Comparison of ENCODE assay signal across 8 cellular contexts in genomic region chr10:62080905-62081304, GRCh38.
A peak's percentile ranks its signal among the peaks of the same experiment; 100 is the strongest.
DNase-seq lines count a peak whose midpoint lies in the region; ATAC-seq and TF ChIP-seq lines count a peak whose summit lies in the region.
"Had no signal": no experiment of that assay in that cellular context is flagged by ENCODE, and none has a peak within 500 bp of the region (broad histone marks: within the 10 kb centered on the region; RNA-seq: fewer than 3 reads in every experiment).

No MANE protein-coding gene starts in this region.

- no peak for TF ChIP-seq POLR2A in spleen (IDR thresholded peaks at IDR 0.05)

- no peak overlapping the region for H3K9ac ChIP-seq in endodermal cell (ENCODE audit: extremely low read depth, low read length, poor library complexity, severe bottlenecking)

- H3K4me3 ChIP-seq in endodermal cell (ENCODE audit: low read length) (no peak overlapping the region), spleen (no peak overlapping the region)
- H3K4me3 ChIP-seq: PC-9 had no signal

- H3K4me1 ChIP-seq in endodermal cell (ENCODE audit: control insufficient read depth, insufficient read depth, low read length): no peaks in the 10 kb centered on the region
- H3K4me1 ChIP-seq in spleen: peaks cover 30 to 97% (median 67%) of the 10 kb centered on the region in 6 donors

- H3K9me3 Mint-ChIP-seq in endodermal cell: no peaks in the 10 kb centered on the region

- no peak overlapping the region for H3K27ac ChIP-seq in endodermal cell (ENCODE audit: low read depth, low read length)
- peak overlapping the region in 7 of 8 donors; percentile 69 to 89 (median 82) for H3K27ac ChIP-seq in spleen
- H3K27ac ChIP-seq: PC-9 had no signal

- no peaks in the 10 kb centered on the region for H3K27me3 Mint-ChIP-seq in endodermal cell (ENCODE audit: insufficient read depth)

- intact Hi-C loops in spleen (cut with DNase I; ENCODE audit: low total_unique reads): no loop called here
- intact Hi-C loops in left colon (cut with DNase I, micrococcal nuclease): no loop called here

- no peak overlapping the region for H3K27ac Mint-ChIP-seq in endodermal cell

- H3K4me3 Mint-ChIP-seq in endodermal cell: no peak overlapping the region

- H3K9me3 ChIP-seq in endodermal cell (ENCODE audit: control insufficient read depth, low read length) (no peaks in the 10 kb centered on the region), spleen (no peaks in the 10 kb centered on the region)

- no peaks in the 10 kb centered on the region for H3K4me1 Mint-ChIP-seq in endodermal cell

- ATAC-seq in left colon (no peak), GM19455 (IDR thresholded peaks at IDR 0.05; ENCODE audit: unreplicated experiment) (no peak)

- TF ChIP-seq CTCF in endodermal cell (conservative IDR thresholded peaks at IDR 0.05): peak; percentile 44
- no peak for TF ChIP-seq CTCF in spleen (IDR thresholded peaks at IDR 0.05 in 8 of 11, conservative IDR thresholded peaks at IDR 0.05 in 3 of 11)

- DNase-seq in EH (ENCODE audit: low read depth) (peak; percentile 20), NCI-H69 (lab: John Stamatoyannopoulos, UW) (peak; percentile 13), endodermal cell (no peak), spleen (no peak), left colon (no peak)
- DNase-seq in stimulated activated CD8-positive, alpha-beta memory T cell treated with anti-CD3 and anti-CD28 coated beads, Interleukin-4, amount 100 ng/mL, for 48 hours: no peak

- WGBS in endodermal cell (ENCODE audit: insufficient coverage in 1 of 2, insufficient read length in 1 of 2), 2 experiments: 94 to 97% methylated on average over 5 of the region's 5 CpGs
- 88 to 97% (median 92%) methylated on average over 5 of the region's 5 CpGs for WGBS in spleen, 5 donors

- H3K36me3 Mint-ChIP-seq in endodermal cell (ENCODE audit: low read depth): peaks cover 2% of the 10 kb centered on the region

- H3K36me3 ChIP-seq in endodermal cell (ENCODE audit: control insufficient read depth, insufficient read depth, low read length) (no peaks in the 10 kb centered on the region), spleen (peaks cover under 1 to 41% (median 6%) of the 10 kb centered on the region in 6 donors)

- H3K27me3 ChIP-seq in endodermal cell (ENCODE audit: control insufficient read depth, insufficient read depth, low read length, poor library complexity, severe bottlenecking): no peaks in the 10 kb centered on the region
- no peaks in the 10 kb centered on the region for H3K27me3 ChIP-seq in spleen (replicated peaks in 1 of 7)

Comparison
In these comparisons a context has a peak if more than half of its experiments do, and no peak if none do; other contexts are left out.
1. DNase-seq: peak in EH (single experiment) and NCI-H69 (single experiment); none in endodermal cell (single experiment), spleen (single experiment), left colon (0 of 2) and stimulated activated CD8-positive, alpha-beta memory T cell treated with anti-CD3 and anti-CD28 coated beads, Interleukin-4, amount 100 ng/mL, for 48 hours (single experiment).